Comparison of ENCODE assay signal across 20 cellular contexts in genomic region chr20:37155987-37156386, GRCh38. TPM values are rescaled to one million over a fixed set of nuclear protein-coding genes. Genes with fewer than 3 reads are reported as not detected.
DNase-seq lines count a peak whose midpoint lies in the region; ATAC-seq and TF ChIP-seq lines count a peak whose summit lies in the region.
"Had no signal": no experiment of that assay in that cellular context is flagged by ENCODE, and none has a peak within 500 bp of the region (broad histone marks: within the 10 kb centered on the region; RNA-seq: fewer than 3 reads in every experiment).

No MANE protein-coding gene starts in this region.

- no peaks in the 10 kb centered on the region for H3F3A ChIP-seq in neural progenitor cell (ENCODE audit: low read depth)

- DNase-seq in WERI-Rb-1 (no peak), left lobe of liver (ENCODE audit: low spot score) (no peak), neural progenitor cell (ENCODE audit: low spot score) (no peak), glutamatergic neuron (no peak), tibial artery (no peak), AG08396 (ENCODE audit: low spot score) (no peak)
- DNase-seq: 8988T; ACHN; AML-193; Caco-2; Calu3; CD4-positive, alpha-beta T cell; CD8-positive, alpha-beta T cell; DMS79 treated with DMSO at 0.1 percent for 48 hours; GF-D8 had no signal

- no peaks in the 10 kb centered on the region for H3K79me2 ChIP-seq in neural progenitor cell (ENCODE audit: low read depth)

- TF ChIP-seq CTCF in WERI-Rb-1 (IDR thresholded peaks at IDR 0.05; ENCODE audit: low read depth, low read length) (no peak), liver (IDR thresholded peaks at IDR 0.05; ENCODE audit: low read depth, low read length, missing input control) (no peak), neural progenitor cell (IDR thresholded peaks at IDR 0.05) (no peak), glutamatergic neuron (IDR thresholded peaks at IDR 0.05; ENCODE audit: partially characterized antibody, unreplicated experiment) (no peak), tibial artery (IDR thresholded peaks at IDR 0.05) (no peak)

- H3K4me1 ChIP-seq in liver (ENCODE audit: control insufficient read depth in 4 of 4, insufficient read depth in 4 of 4, low read length in 3 of 4) (peaks cover 0 to 5% (median 0%) of the 10 kb centered on the region in 4 donors), neural progenitor cell (no peaks in the 10 kb centered on the region), tibial artery (no peaks in the 10 kb centered on the region)

- no peak for TF ChIP-seq RAD21 in liver (IDR thresholded peaks at IDR 0.05)

- H3K27ac Mint-ChIP-seq in neural progenitor cell (no peak overlapping the region), glutamatergic neuron (ENCODE audit: unreplicated experiment) (no peak overlapping the region)
- H3K27ac Mint-ChIP-seq: B cell; CD4-positive, alpha-beta T cell; CD8-positive, alpha-beta T cell had no signal

- no peaks in the 10 kb centered on the region for H4K20me1 ChIP-seq in neural progenitor cell (ENCODE audit: low read depth)
- H4K20me1 ChIP-seq: BLaER1 treated with 17β-estradiol and CSF1 and Interleukin-3, amounts not matched to agents 10 nM and 100 nM had no signal

- H3K36me3 ChIP-seq in WERI-Rb-1 (peaks cover 3% of the 10 kb centered on the region; the same call in 1 of the 2 replicates), liver (ENCODE audit: control insufficient read depth in 4 of 4, insufficient read depth in 3 of 4, low read depth in 1 of 4, low read length in 3 of 4) (peaks cover 0 to 2% (median under 1%) of the 10 kb centered on the region in 4 donors), neural progenitor cell (no peaks in the 10 kb centered on the region), tibial artery (no peaks in the 10 kb centered on the region)
- H3K36me3 ChIP-seq: BLaER1 treated with 17β-estradiol and CSF1 and Interleukin-3, amounts not matched to agents 10 nM and 100 nM had no signal

- WGBS in liver = 88% methylated on average over 9 of the region's 9 CpGs

- ATAC-seq in left lobe of liver = peak; percentile 91
- ATAC-seq in GM21737 (IDR thresholded peaks at IDR 0.05; ENCODE audit: unreplicated experiment) = no peak
- ATAC-seq: CD8-positive, alpha-beta T cell had no signal

- H3K27me3 ChIP-seq in WERI-Rb-1 (ENCODE audit: insufficient read depth, low read depth, severe bottlenecking) (no peaks in the 10 kb centered on the region), liver (ENCODE audit: control insufficient read depth in 4 of 4, insufficient read depth in 4 of 4, low read length in 3 of 4) (no peaks in the 10 kb centered on the region), neural progenitor cell (no peaks in the 10 kb centered on the region), tibial artery (no peaks in the 10 kb centered on the region)
- H3K27me3 ChIP-seq: BLaER1 treated with 17β-estradiol and CSF1 and Interleukin-3, amounts not matched to agents 10 nM and 100 nM had no signal

- no peaks in the 10 kb centered on the region for H3K4me1 Mint-ChIP-seq in neural progenitor cell
- H3K4me1 Mint-ChIP-seq in glutamatergic neuron (ENCODE audit: low read depth, unreplicated experiment) = no peaks in the 10 kb centered on the region
- H3K4me1 Mint-ChIP-seq: B cell had no signal

- H3K27ac ChIP-seq in WERI-Rb-1 (peak overlapping the region; percentile 45), liver (ENCODE audit: low read depth in 1 of 2, low read length in 2 of 2) (no peak overlapping the region), neural progenitor cell (no peak overlapping the region), tibial artery (no peak overlapping the region)
- H3K27ac ChIP-seq: BLaER1 treated with 17β-estradiol and CSF1 and Interleukin-3, amounts not matched to agents 10 nM and 100 nM; C4-2B had no signal

- H2AFZ ChIP-seq in neural progenitor cell (replicated peaks) = no peak overlapping the region

- no peak overlapping the region for H3K9ac ChIP-seq in liver (ENCODE audit: low read depth in 1 of 2, low read length in 2 of 2)
- no peak overlapping the region for H3K9ac ChIP-seq in neural progenitor cell
- H3K9ac ChIP-seq: BLaER1 treated with 17β-estradiol and CSF1 and Interleukin-3, amounts not matched to agents 10 nM and 100 nM had no signal

- H3K4me2 ChIP-seq in neural progenitor cell = no peak overlapping the region
- H3K4me2 ChIP-seq: BLaER1 treated with 17β-estradiol and CSF1 and Interleukin-3, amounts not matched to agents 10 nM and 100 nM had no signal

- H3K9me3 ChIP-seq in WERI-Rb-1 (ENCODE audit: severe bottlenecking) (no peaks in the 10 kb centered on the region), liver (ENCODE audit: control insufficient read depth in 4 of 4, low read length in 3 of 4) (no peaks in the 10 kb centered on the region), neural progenitor cell (ENCODE audit: low read depth) (no peaks in the 10 kb centered on the region), tibial artery (no peaks in the 10 kb centered on the region)
- H3K9me3 ChIP-seq: Caco-2 had no signal

- H3K27me3 Mint-ChIP-seq in neural progenitor cell (ENCODE audit: insufficient read depth, low read depth) (peaks cover 3% of the 10 kb centered on the region), glutamatergic neuron (ENCODE audit: unreplicated experiment) (peaks cover 2% of the 10 kb centered on the region)
- H3K27me3 Mint-ChIP-seq: B cell; CD4-positive, alpha-beta T cell had no signal

- H3K4me3 Mint-ChIP-seq in neural progenitor cell = peak overlapping the region; percentile 17
- H3K4me3 Mint-ChIP-seq in glutamatergic neuron (ENCODE audit: unreplicated experiment) = no peak overlapping the region
- H3K4me3 Mint-ChIP-seq: B cell; CD4-positive, alpha-beta T cell; CD8-positive, alpha-beta T cell had no signal

- intact Hi-C loops in tibial artery (cut with DNase I; ENCODE audit: low total_unique reads) = no loop called here

- no peaks in the 10 kb centered on the region for H3K9me3 Mint-ChIP-seq in neural progenitor cell
- no peaks in the 10 kb centered on the region for H3K9me3 Mint-ChIP-seq in glutamatergic neuron (ENCODE audit: unreplicated experiment)
- H3K9me3 Mint-ChIP-seq: CD4-positive, alpha-beta T cell; CD8-positive, alpha-beta T cell had no signal

- no peak overlapping the region for H3K4me3 ChIP-seq in WERI-Rb-1 (ENCODE audit: low read depth, low read length)
- H3K4me3 ChIP-seq in liver (ENCODE audit: low read depth in 1 of 3, low read length in 3 of 3) = no peak overlapping the region
- H3K4me3 ChIP-seq in neural progenitor cell = no peak overlapping the region
- H3K4me3 ChIP-seq in tibial artery = no peak overlapping the region
- H3K4me3 ChIP-seq: BLaER1 treated with 17β-estradiol and CSF1 and Interleukin-3, amounts not matched to agents 10 nM and 100 nM had no signal

- H3K36me3 Mint-ChIP-seq in neural progenitor cell (peaks cover 5% of the 10 kb centered on the region), glutamatergic neuron (ENCODE audit: unreplicated experiment) (peaks cover 5% of the 10 kb centered on the region)

TF ChIP-seq in liver, 16 proteins besides CTCF, POLR2A, EP300 and RAD21:
- TF ChIP-seq SP1 (IDR thresholded peaks at IDR 0.05) = peak; percentile 16
- peak; percentile 53 to 69 for TF ChIP-seq HNF4A (conservative IDR thresholded peaks at IDR 0.05)
- TF ChIP-seq FOXA1 (IDR thresholded peaks at IDR 0.05) = no peak

RNA-seq across cellular contexts. Expression of gene RPN2, which starts 23.1 kb away (rescaled TPM):
- total RNA-seq in left lobe of liver (128 TPM), liver (100 to 1,000 TPM; 153 to 241 TPM), neural progenitor cell (ENCODE audit: low replicate concordance) (249 and 284 TPM in 2 replicates), glutamatergic neuron (ENCODE audit: unreplicated experiment) (156 TPM)
- 100 to 1,000 TPM; 154 to 199 TPM for polyA plus RNA-seq in liver

RNA-seq across cellular contexts. Expression of gene MROH8, which starts 23.4 kb away (rescaled TPM):
- total RNA-seq in left lobe of liver (4.7 TPM), liver (1 to 10 TPM; 2.0 to 5.1 TPM), neural progenitor cell (ENCODE audit: low replicate concordance) (2.2 and 3.5 TPM in 2 replicates), glutamatergic neuron (ENCODE audit: unreplicated experiment) (2.6 TPM)
- 1 to 10 TPM; 1.3 to 2.0 TPM for polyA plus RNA-seq in liver
